In the genomic region with DNA sequence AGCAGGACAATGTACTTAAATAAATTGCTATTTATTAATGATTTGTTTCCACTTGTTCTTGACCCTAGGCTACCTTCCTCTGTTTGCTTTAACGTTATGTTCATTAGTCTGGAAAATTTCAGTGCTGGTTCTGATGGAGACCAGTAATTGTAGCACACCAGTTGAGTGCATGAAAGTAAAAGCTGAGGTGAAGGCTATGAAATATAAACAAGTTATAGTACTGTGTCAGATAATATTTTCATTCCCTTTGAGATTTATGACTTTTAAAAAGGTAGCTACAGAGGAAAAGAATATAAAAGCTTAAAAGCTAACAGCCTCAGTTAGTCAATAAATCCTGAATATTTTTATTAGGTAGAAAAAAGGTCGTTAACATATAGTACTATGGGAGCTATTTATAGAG, we compare ENCODE assay signal across 21 cellular contexts.
A peak's percentile ranks its signal among the peaks of the same experiment; 100 is the strongest.
DNase-seq lines count a peak whose midpoint lies in the region; ATAC-seq, FAIRE-seq and TF ChIP-seq lines count a peak whose summit lies in the region.
"Had no signal": no experiment of that assay in that cellular context is flagged by ENCODE, and none has a peak within 500 bp of the region (broad histone marks: within the 10 kb centered on the region; RNA-seq: fewer than 3 reads in every experiment).

No MANE protein-coding gene starts in this region.

- H3K36me3 ChIP-seq in neural cell (ENCODE audit: insufficient read depth, low read length): no peaks in the 10 kb centered on the region
- no peaks in the 10 kb centered on the region for H3K36me3 ChIP-seq in right lobe of liver
- H3K36me3 ChIP-seq: MG63, SJSA1 had no signal

- no peak overlapping the region for H3K27ac Mint-ChIP-seq in activated naive CD4-positive, alpha-beta T cell treated with anti-CD3 and anti-CD28 coated beads for 36 hours
- H3K27ac Mint-ChIP-seq: HFFc6 had no signal

- intact Hi-C loops in activated naive CD4-positive, alpha-beta T cell treated with anti-CD3 and anti-CD28 coated beads for 36 hours (cut with micrococcal nuclease): no loop called here
- intact Hi-C loops in right lobe of liver (cut with DNase I): no loop called here

- ATAC-seq in HG02798 (IDR thresholded peaks at IDR 0.05; ENCODE audit: poor library complexity, unreplicated experiment): no peak
- no peak for ATAC-seq in right lobe of liver
- ATAC-seq: HepG2 had no signal

- no peaks in the 10 kb centered on the region for H3K27me3 Mint-ChIP-seq in activated naive CD4-positive, alpha-beta T cell treated with anti-CD3 and anti-CD28 coated beads for 36 hours (ENCODE audit: low read depth)

- H3K27ac ChIP-seq in neural cell (ENCODE audit: low read length) (peak overlapping the region; percentile 4), right lobe of liver (no peak overlapping the region)
- H3K27ac ChIP-seq: RWPE1, SJSA1 had no signal

- no peak for TF ChIP-seq CTCF in neural cell (IDR thresholded peaks at IDR 0.05; ENCODE audit: poor library complexity, severe bottlenecking)
- TF ChIP-seq CTCF in right lobe of liver (IDR thresholded peaks at IDR 0.05): no peak

- TF ChIP-seq EP300 in neural cell (conservative IDR thresholded peaks at IDR 0.05; ENCODE audit: poor library complexity, severe bottlenecking): no peak

- no peaks in the 10 kb centered on the region for H3K9me2 ChIP-seq in neural cell (ENCODE audit: insufficient read depth, low read length)

- H3K79me2 ChIP-seq in neural cell (replicated peaks; ENCODE audit: insufficient read depth, low read length): no peaks in the 10 kb centered on the region

- no peaks in the 10 kb centered on the region for H3K36me3 Mint-ChIP-seq in activated naive CD4-positive, alpha-beta T cell treated with anti-CD3 and anti-CD28 coated beads for 36 hours (ENCODE audit: low read depth)

- H3K4me3 ChIP-seq in neural cell (ENCODE audit: low read length): no peak overlapping the region
- H3K4me3 ChIP-seq in right lobe of liver: no peak overlapping the region
- H3K4me3 ChIP-seq: GM12878, MG63, SJSA1 had no signal

- DNase-seq in NCI-H1105 treated with DMSO at 0.1 percent for 48 hours (lab: John Stamatoyannopoulos, UW) (peak; percentile 19), NCI-H1105 (lab: John Stamatoyannopoulos, UW) (no peak), H54 (ENCODE audit: insufficient read length, low spot score) (no peak), NCI-H69 (lab: John Stamatoyannopoulos, UW) (peak; percentile 79), right lobe of liver (no peak)
- DNase-seq in activated naive CD4-positive, alpha-beta T cell treated with anti-CD3 and anti-CD28 coated beads for 36 hours: no peak
- DNase-seq: C1 segment of cervical spinal cord; HFFc6; MG63; NCI-H1436; NCI-H524; NK-92 treated with Interleukin-12 subunit alpha and Interleukin-12 subunit beta, amount 100 ng/mL, for 24 hours had no signal

- H2AFZ ChIP-seq in neural cell (ENCODE audit: low read depth, low read length): no peak overlapping the region

- H4K20me1 ChIP-seq in neural cell (ENCODE audit: insufficient read depth): no peaks in the 10 kb centered on the region

- no peaks in the 10 kb centered on the region for H3K4me1 Mint-ChIP-seq in activated naive CD4-positive, alpha-beta T cell treated with anti-CD3 and anti-CD28 coated beads for 36 hours (ENCODE audit: low read depth)

- H3K4me3 Mint-ChIP-seq in activated naive CD4-positive, alpha-beta T cell treated with anti-CD3 and anti-CD28 coated beads for 36 hours: no peak overlapping the region
- H3K4me3 Mint-ChIP-seq: HFFc6 had no signal

- peaks cover 2% of the 10 kb centered on the region for H3K9me3 Mint-ChIP-seq in activated naive CD4-positive, alpha-beta T cell treated with anti-CD3 and anti-CD28 coated beads for 36 hours
- H3K9me3 Mint-ChIP-seq: HFFc6 had no signal

- no peak for TF ChIP-seq RAD21 in neural cell (conservative IDR thresholded peaks at IDR 0.05)

- FAIRE-seq in H54 (lab: Jason Lieb, UNC): peak; percentile 81
- FAIRE-seq: A204.1, GM12878, GM18507, GM19239, HepG2 had no signal

- H3F3A ChIP-seq in neural cell (ENCODE audit: insufficient read depth, low read length, poor library complexity, severe bottlenecking): no peaks in the 10 kb centered on the region

- H3K4me2 ChIP-seq in neural cell (ENCODE audit: low read length): no peak overlapping the region

- TF ChIP-seq POLR2A in H54 (IDR thresholded peaks at IDR 0.05; ENCODE audit: low read depth, low read length) (no peak), right lobe of liver (IDR thresholded peaks at IDR 0.05) (no peak)

- no peak overlapping the region for H3K9ac ChIP-seq in neural cell (ENCODE audit: low read length)

- H3K27me3 ChIP-seq in neural cell (ENCODE audit: insufficient read depth, low read depth, low read length): no peaks in the 10 kb centered on the region
- no peaks in the 10 kb centered on the region for H3K27me3 ChIP-seq in right lobe of liver
- H3K27me3 ChIP-seq: MG63, SJSA1 had no signal

- CTCF ChIA-PET in activated naive CD4-positive, alpha-beta T cell treated with anti-CD3 and anti-CD28 coated beads for 36 hours (lab: Charles Lee): no interaction called here

- H3K9me3 ChIP-seq in neural cell (ENCODE audit: low read length): no peaks in the 10 kb centered on the region
- no peaks in the 10 kb centered on the region for H3K9me3 ChIP-seq in right lobe of liver
- H3K9me3 ChIP-seq: MG63, SJSA1 had no signal

- 44% methylated on average over 2 of the region's 2 CpGs for WGBS in right lobe of liver (ENCODE audit: insufficient coverage, low coverage, low lambda C conversion rate, missing lambda C conversion rate)

- H3K4me1 ChIP-seq in right lobe of liver: no peaks in the 10 kb centered on the region
- H3K4me1 ChIP-seq: SJSA1 had no signal

TF ChIP-seq in neural cell, 6 proteins besides CTCF, POLR2A, EP300 and RAD21:
- TF ChIP-seq MXI1 (conservative IDR thresholded peaks at IDR 0.05; ENCODE audit: poor library complexity, severe bottlenecking): no peak
- TF ChIP-seq EZH2 (IDR thresholded peaks at IDR 0.05; ENCODE audit: borderline replicate concordance, insufficient read depth, low read length, poor library complexity, severe bottlenecking): no peak

Comparison
In these comparisons a context has a peak if more than half of its experiments do, and no peak if none do; other contexts are left out.
1. DNase-seq: peak in NCI-H1105 treated with DMSO at 0.1 percent for 48 hours (single experiment) and NCI-H69 (single experiment); none in NCI-H1105 (single experiment), H54 (single experiment), activated naive CD4-positive, alpha-beta T cell treated with anti-CD3 and anti-CD28 coated beads for 36 hours (single experiment) and right lobe of liver (0 of 3).